18 cellular contexts compared by ENCODE assay signal in the genomic region with DNA sequence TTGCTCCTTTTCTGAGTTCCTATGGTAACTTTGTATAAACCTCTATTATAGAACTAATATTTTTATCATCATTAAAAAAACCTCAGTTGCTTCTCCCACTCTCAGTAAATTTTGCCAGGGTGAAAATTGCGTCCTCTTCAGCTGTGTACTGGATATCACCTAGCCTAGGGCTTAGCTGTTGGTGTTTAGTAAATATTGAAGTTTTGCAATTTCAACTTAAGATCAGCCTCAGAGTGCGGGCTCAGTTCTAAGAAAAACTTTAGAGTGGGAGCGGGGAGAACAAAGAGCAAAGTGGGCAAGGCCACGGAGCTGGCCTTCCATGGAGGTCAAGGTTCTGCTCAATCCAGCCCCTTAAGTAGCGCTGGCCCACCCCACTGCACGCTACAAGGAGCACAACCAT.
DNase-seq lines count a peak whose midpoint lies in the region; ATAC-seq and TF ChIP-seq lines count a peak whose summit lies in the region.
"Had no signal": no experiment of that assay in that cellular context is flagged by ENCODE, and none has a peak within 500 bp of the region (broad histone marks: within the 10 kb centered on the region; RNA-seq: fewer than 3 reads in every experiment).

No MANE protein-coding gene starts in this region.

- no peak overlapping the region for H2BK12ac ChIP-seq in neuronal stem cell (ENCODE audit: low read length)
- no peak overlapping the region for H2BK12ac ChIP-seq in trophoblast cell (ENCODE audit: low read length)

- TF ChIP-seq CTCF in left lung (IDR thresholded peaks at IDR 0.05) (no peak), upper lobe of right lung (IDR thresholded peaks at IDR 0.05) (no peak)

- H4K91ac ChIP-seq in neuronal stem cell (ENCODE audit: low read depth, low read length, poor library complexity) (no peak overlapping the region), trophoblast cell (ENCODE audit: low read depth, low read length) (no peak overlapping the region)

- H2BK120ac ChIP-seq in neuronal stem cell (ENCODE audit: low read depth, low read length), result no peak overlapping the region
- peak overlapping the region; percentile 18 for H2BK120ac ChIP-seq in trophoblast cell (ENCODE audit: insufficient read depth, low read length, poor library complexity)

- intact Hi-C loops in left lung (cut with DNase I) (no loop called here), upper lobe of right lung (cut with DNase I) (no loop called here), posterior cingulate gyrus (cut with DNase I) (no loop called here), left colon (cut with DNase I, micrococcal nuclease) (no loop called here)

- H4K8ac ChIP-seq in neuronal stem cell (ENCODE audit: low read depth, low read length), result no peak overlapping the region
- no peak overlapping the region for H4K8ac ChIP-seq in trophoblast cell (ENCODE audit: low read depth, low read length)

- H3K79me1 ChIP-seq in neuronal stem cell (ENCODE audit: low read depth, low read length) (no peaks in the 10 kb centered on the region), trophoblast cell (ENCODE audit: low read length) (peaks cover 2% of the 10 kb centered on the region)

- no peaks in the 10 kb centered on the region for H3K36me3 ChIP-seq in left lung
- no peaks in the 10 kb centered on the region for H3K36me3 ChIP-seq in neuronal stem cell (replicated peaks in 1 of 2; ENCODE audit: control insufficient read depth in 2 of 2, insufficient read depth in 2 of 2, low read length in 2 of 2)
- no peaks in the 10 kb centered on the region for H3K36me3 ChIP-seq in trophoblast cell (ENCODE audit: control insufficient read depth in 1 of 2, insufficient read depth in 2 of 2, low read length in 2 of 2)
- no peaks in the 10 kb centered on the region for H3K36me3 ChIP-seq in upper lobe of right lung
- H3K36me3 ChIP-seq: BLaER1 treated with 17β-estradiol and CSF1 and Interleukin-3, amounts not matched to agents 10 nM and 100 nM had no signal

- H4K12ac ChIP-seq in trophoblast cell (ENCODE audit: low read depth, low read length), result no peak overlapping the region

- H3K4me1 ChIP-seq in left lung, result peaks cover 0 to 16% of the 10 kb centered on the region in 2 donors
- H3K4me1 ChIP-seq in neuronal stem cell (ENCODE audit: control insufficient read depth in 2 of 2, insufficient read depth in 1 of 2, low read depth in 1 of 2, low read length in 2 of 2), result peaks cover 0 to 3% of the 10 kb centered on the region in 2 donors
- peaks cover 0 to 2% of the 10 kb centered on the region in 2 experiments for H3K4me1 ChIP-seq in trophoblast cell (ENCODE audit: control insufficient read depth in 1 of 2, insufficient read depth in 2 of 2, low read length in 2 of 2)
- peaks cover 4% of the 10 kb centered on the region for H3K4me1 ChIP-seq in upper lobe of right lung
- H3K4me1 ChIP-seq: A549, Caco-2 had no signal

- H3K4ac ChIP-seq in neuronal stem cell (ENCODE audit: low read length), result no peak overlapping the region
- H3K4ac ChIP-seq in trophoblast cell (ENCODE audit: low read depth, low read length), result no peak overlapping the region

- no peak overlapping the region for H3K4me3 ChIP-seq in left lung
- H3K4me3 ChIP-seq in neuronal stem cell (ENCODE audit: low read length in 2 of 2), result no peak overlapping the region
- H3K4me3 ChIP-seq in trophoblast cell (ENCODE audit: low read depth, low read length), result no peak overlapping the region
- H3K4me3 ChIP-seq in upper lobe of right lung, result no peak overlapping the region
- H3K4me3 ChIP-seq: A549; BLaER1 treated with 17β-estradiol and CSF1 and Interleukin-3, amounts not matched to agents 10 nM and 100 nM had no signal

- no peak overlapping the region for H3K23ac ChIP-seq in neuronal stem cell (ENCODE audit: low read depth, low read length, poor library complexity)
- no peak overlapping the region for H3K23ac ChIP-seq in trophoblast cell (ENCODE audit: low read length)

- H3K4me2 ChIP-seq in neuronal stem cell (ENCODE audit: insufficient read depth, low read length, poor library complexity, severe bottlenecking) (no peak overlapping the region), trophoblast cell (ENCODE audit: low read length) (no peak overlapping the region)
- H3K4me2 ChIP-seq: A549 had no signal

- H3K9me3 ChIP-seq in left lung (no peaks in the 10 kb centered on the region), neuronal stem cell (replicated peaks in 1 of 2; ENCODE audit: control insufficient read depth in 2 of 2, insufficient read depth in 1 of 2, low read depth in 1 of 2, low read length in 2 of 2) (no peaks in the 10 kb centered on the region), trophoblast cell (ENCODE audit: insufficient read depth, low read depth, low read length) (no peaks in the 10 kb centered on the region), upper lobe of right lung (no peaks in the 10 kb centered on the region)
- H3K9me3 ChIP-seq: A549; BLaER1 treated with 17β-estradiol and CSF1 and Interleukin-3, amounts not matched to agents 10 nM and 100 nM; Caco-2 had no signal

- DNase-seq in left lung (no peak), neuronal stem cell (ENCODE audit: low spot score) (no peak), trophoblast cell (no peak), upper lobe of right lung (no peak), posterior cingulate gyrus (no peak), left colon (no peak)
- DNase-seq in stimulated activated CD4-positive, alpha-beta T cell treated with anti-CD3 and anti-CD28 coated beads, Interleukin-4, amount 100 ng/mL, for 1 hour, result no peak
- DNase-seq: AML-193; Caco-2; Calu3; CD4-positive, alpha-beta T cell; CD8-positive, alpha-beta T cell; DMS79 treated with DMSO at 0.1 percent for 48 hours; GF-D8 had no signal

- H2BK15ac ChIP-seq in neuronal stem cell (ENCODE audit: low read length), result peak overlapping the region; percentile 15

- H3K27me3 ChIP-seq in left lung (no peaks in the 10 kb centered on the region), neuronal stem cell (ENCODE audit: control insufficient read depth in 3 of 3, insufficient read depth in 3 of 3, low read depth in 1 of 3, low read length in 3 of 3) (no peaks in the 10 kb centered on the region), trophoblast cell (ENCODE audit: insufficient read depth, low read length) (no peaks in the 10 kb centered on the region), upper lobe of right lung (no peaks in the 10 kb centered on the region)
- H3K27me3 ChIP-seq: BLaER1 treated with 17β-estradiol and CSF1 and Interleukin-3, amounts not matched to agents 10 nM and 100 nM had no signal

- H3K9ac ChIP-seq in neuronal stem cell (ENCODE audit: low read depth, low read length, poor library complexity), result no peak overlapping the region
- no peak overlapping the region for H3K9ac ChIP-seq in trophoblast cell (ENCODE audit: low read length)
- H3K9ac ChIP-seq: BLaER1 treated with 17β-estradiol and CSF1 and Interleukin-3, amounts not matched to agents 10 nM and 100 nM had no signal

- no peak overlapping the region for H2AFZ ChIP-seq in neuronal stem cell (ENCODE audit: low read length)
- no peak overlapping the region for H2AFZ ChIP-seq in trophoblast cell (ENCODE audit: insufficient read depth, low read length, poor library complexity)

- H3K18ac ChIP-seq in neuronal stem cell (ENCODE audit: low read length), result peak overlapping the region; percentile 2
- no peak overlapping the region for H3K18ac ChIP-seq in trophoblast cell (ENCODE audit: low read length)

- H3K79me2 ChIP-seq in trophoblast cell (ENCODE audit: control insufficient read depth, insufficient read depth, low read length, poor library complexity), result no peaks in the 10 kb centered on the region

- WGBS in neuronal stem cell (ENCODE audit: extremely low coverage in 2 of 2, insufficient read length in 2 of 2, insufficient replicate concordance in 1 of 2), 2 donors, result no CpG with 5 or more reads among the region's 6 CpGs
- no CpG with 5 or more reads among the region's 6 CpGs for WGBS in trophoblast cell (ENCODE audit: extremely low coverage, insufficient coverage, insufficient read length)

- ATAC-seq in left lung (peak; percentile 70), upper lobe of right lung (peak; percentile 50), left colon (no peak)
- ATAC-seq: A549; CD8-positive, alpha-beta T cell had no signal

- H2AK5ac ChIP-seq in neuronal stem cell (ENCODE audit: low read depth, low read length), result no peak overlapping the region
- no peak overlapping the region for H2AK5ac ChIP-seq in trophoblast cell (ENCODE audit: low read length)

- H2BK5ac ChIP-seq in neuronal stem cell (ENCODE audit: low read length), result no peak overlapping the region
- H2BK5ac ChIP-seq in trophoblast cell (ENCODE audit: low read depth, low read length, poor library complexity), result no peak overlapping the region

- H3K14ac ChIP-seq in neuronal stem cell (ENCODE audit: low read length), result no peak overlapping the region
- H3K14ac ChIP-seq in trophoblast cell (ENCODE audit: low read length), result no peak overlapping the region

- no peak overlapping the region for H3K27ac ChIP-seq in left lung
- H3K27ac ChIP-seq in neuronal stem cell (replicated peaks; ENCODE audit: low read length), result no peak overlapping the region
- no peak overlapping the region for H3K27ac ChIP-seq in trophoblast cell (ENCODE audit: low read depth, low read length)
- H3K27ac ChIP-seq in upper lobe of right lung, result no peak overlapping the region
- H3K27ac ChIP-seq: 22Rv1; A549; BLaER1 treated with 17β-estradiol and CSF1 and Interleukin-3, amounts not matched to agents 10 nM and 100 nM; C4-2B had no signal
